Comparison of ENCODE assay signal across 1 cellular context in genomic region chr20:23606652-23607049, GRCh38.
A peak's percentile ranks its signal among the peaks of the same experiment; 100 is the strongest.
TF ChIP-seq lines count a peak whose summit lies in the region.

No MANE protein-coding gene starts in this region.

TF ChIP-seq in HepG2, 621 proteins besides CTCF, POLR2A, EP300 and RAD21 (continued from another document and continues in another):
- TF ChIP-seq USF2 (IDR thresholded peaks at IDR 0.05; ENCODE audit: low read depth, low read length) (0 out of 2 replicates have a peak, but pooled peaks have one; percentile 6), USF2 (CRISPR knock-in tag; IDR thresholded peaks at IDR 0.05; ENCODE audit: borderline replicate concordance) (no peak), MEF2D (CRISPR knock-in tag; IDR thresholded peaks at IDR 0.05) (0 out of 2 replicates have a peak, but pooled peaks have one; percentile 65), CEBPZ (IDR thresholded peaks at IDR 0.05; ENCODE audit: low read length) (no peak), FOXA1 (IDR thresholded peaks at IDR 0.05) (no peak), FOXA1 (CRISPR knock-in tag; IDR thresholded peaks at IDR 0.05) (peak; percentile 47), ZNF557 (CRISPR knock-in tag; IDR thresholded peaks at IDR 0.05) (no peak), POGK (CRISPR knock-in tag; conservative IDR thresholded peaks at IDR 0.05) (no peak), ARID5B (CRISPR knock-in tag; IDR thresholded peaks at IDR 0.05) (peak; percentile 45; the same call in 1 of the 2 replicates), ZNF207 (IDR thresholded peaks at IDR 0.05; ENCODE audit: borderline replicate concordance) (no peak), NFIC (IDR thresholded peaks at IDR 0.05; ENCODE audit: low read length) (no peak), DNMT1 (CRISPR knock-in tag; IDR thresholded peaks at IDR 0.05) (peak; percentile 63; the same call in 1 of the 2 replicates), ETS1 (CRISPR knock-in tag; IDR thresholded peaks at IDR 0.05) (no peak), ZBTB8A (CRISPR knock-in tag; IDR thresholded peaks at IDR 0.05; ENCODE audit: borderline replicate concordance, low read depth) (no peak), ZHX1 (CRISPR knock-in tag; IDR thresholded peaks at IDR 0.05; ENCODE audit: low read depth) (no peak), NRL (CRISPR knock-in tag; IDR thresholded peaks at IDR 0.05; ENCODE audit: borderline replicate concordance) (no peak), CBX1 (IDR thresholded peaks at IDR 0.05; ENCODE audit: low read depth) (no peak), RELA (CRISPR knock-in tag; IDR thresholded peaks at IDR 0.05) (no peak), HOXD1 (CRISPR knock-in tag; IDR thresholded peaks at IDR 0.05) (no peak), ZNF777 (CRISPR knock-in tag; IDR thresholded peaks at IDR 0.05) (no peak), ZNF234 (CRISPR knock-in tag; conservative IDR thresholded peaks at IDR 0.05) (no peak), TFDP1 (CRISPR knock-in tag; IDR thresholded peaks at IDR 0.05; ENCODE audit: borderline replicate concordance) (no peak), RERE (CRISPR knock-in tag; IDR thresholded peaks at IDR 0.05; ENCODE audit: low read depth) (no peak)
